ENCODE assay signal across 8 cellular contexts in genomic region chr2:179264238-179265081, GRCh38. TPM values are rescaled to one million over a fixed set of nuclear protein-coding genes. Genes with fewer than 3 reads are reported as not detected.
DNase-seq lines count a peak whose midpoint lies in the region; ATAC-seq, FAIRE-seq and TF ChIP-seq lines count a peak whose summit lies in the region.

Gene SESTD1, minus strand, starts transcription at chr2:179264832. Its CDS starts 72,991 bp downstream, at chr2:179191841.

- H3K27me3 ChIP-seq in keratinocyte (ENCODE audit: control insufficient read depth, extremely low read depth, insufficient read depth, low read length) = no peaks in the 10 kb centered on the region

- H3K9ac ChIP-seq in keratinocyte (ENCODE audit: control insufficient read depth, extremely low read depth, insufficient read depth, low read length) = peak within 1 kb of the TSS; percentile 84

- TF ChIP-seq CTCF in NB4 (IDR thresholded peaks at IDR 0.05; ENCODE audit: low read depth, low read length) (no peak), WTC11 (IDR thresholded peaks at IDR 0.05) (no peak), keratinocyte (optimal IDR thresholded peaks at IDR 0.05 in 1 of 3, IDR thresholded peaks at IDR 0.05 in 1 of 3, conservative IDR thresholded peaks at IDR 0.05 in 1 of 3; ENCODE audit: extremely low read depth in 1 of 3, insufficient read depth in 2 of 3, low read length in 3 of 3) (no peak)

- no peak for FAIRE-seq in keratinocyte (lab: Jason Lieb, UNC)
- no peak for FAIRE-seq in RCC 7860 (lab: Jason Lieb, UNC)

- no peak within 1 kb of the TSS for H3K27ac Mint-ChIP-seq in WTC11

- CTCF ChIA-PET in HEK293T (lab: Yijun Ruan, JAX) = no interaction called here
- CTCF ChIA-PET in WTC11 (lab: Charles Lee) = no interaction called here

- dilution Hi-C loops in keratinocyte (cut with MboI; ENCODE audit: extremely low pct_ligation_motif_present, low sequenced_read_pairs) = no loop called here

- H3K4me1 ChIP-seq in keratinocyte (ENCODE audit: control insufficient read depth, extremely low read depth, insufficient read depth, low read length) = peaks cover 35% of the 10 kb centered on the region

- H4K20me1 ChIP-seq in keratinocyte (ENCODE audit: control insufficient read depth, extremely low read depth, insufficient read depth, low read length) = no peaks in the 10 kb centered on the region

- peak; percentile 71 for DNase-seq in HEK293T (ENCODE audit: extremely low spot score)
- peak; percentile 44 for DNase-seq in NB4 (ENCODE audit: low read depth)
- DNase-seq in WTC11 (ENCODE audit: low spot score) = peak; percentile 69
- DNase-seq in caudate nucleus (lab: John Stamatoyannopoulos, UW) = peak in 52 of 61 donors; percentile 10 to 87 (median 52)
- DNase-seq in keratinocyte (ENCODE audit: low read depth, low spot score) = no peak
- peak in 2 of 3 donors; percentile 27 to 48 for DNase-seq in stimulated activated CD4-positive, alpha-beta T cell treated with anti-CD3 and anti-CD28 coated beads, Interleukin-12 subunit alpha, Interleukin-12 subunit beta, amount 100 ng/mL, for 48 hours (ENCODE audit: low read depth in 2 of 3, low spot score in 1 of 3)
- DNase-seq in RCC 7860 (ENCODE audit: low spot score) = no peak

- H2AFZ ChIP-seq in keratinocyte (ENCODE audit: control insufficient read depth, low read length) = peak within 1 kb of the TSS; percentile 50

- peak within 1 kb of the TSS; percentile 52 for H3K4me3 ChIP-seq in NB4 (ENCODE audit: low read depth, low read length)
- H3K4me3 ChIP-seq in keratinocyte (ENCODE audit: control insufficient read depth in 2 of 3, extremely low read depth in 1 of 3, insufficient read depth in 2 of 3, low read depth in 1 of 3, low read length in 3 of 3) = peak within 1 kb of the TSS; percentile 53 to 73 (median 70)

- H3K27me3 Mint-ChIP-seq in WTC11 (ENCODE audit: low read depth) = peaks cover 13% of the 10 kb centered on the region

- ATAC-seq in WTC11 = peak; percentile 77

- POLR2A ChIA-PET in HEK293T (lab: Yijun Ruan, JAX) = no interaction called here
- POLR2A ChIA-PET in WTC11 (lab: Charles Lee) = no interaction called here

- peak within 1 kb of the TSS; percentile 83 for H3K4me3 Mint-ChIP-seq in WTC11

- H3K79me2 ChIP-seq in keratinocyte (ENCODE audit: control insufficient read depth, insufficient read depth, low read length) = peaks cover 38% of the 10 kb centered on the region

- TF ChIP-seq POLR2A in GM15510 (IDR thresholded peaks at IDR 0.05; ENCODE audit: borderline replicate concordance, extremely low read depth, insufficient read length) (peak; percentile 68), NB4 (IDR thresholded peaks at IDR 0.05; ENCODE audit: extremely low read depth, insufficient read length) (peak; percentile 40)

- H3K9me3 Mint-ChIP-seq in WTC11 = 0 out of 2 replicates have a peak, but pooled peaks cover 3% of the 10 kb centered on the region

- H3K4me2 ChIP-seq in keratinocyte (ENCODE audit: control insufficient read depth, extremely low read depth, insufficient read depth, low read depth, low read length) = peak within 1 kb of the TSS; percentile 68

- H3K9me1 ChIP-seq in keratinocyte (ENCODE audit: control insufficient read depth, extremely low read depth, insufficient read depth, low read length) = no peaks in the 10 kb centered on the region

- no peaks in the 10 kb centered on the region for H3K9me3 ChIP-seq in keratinocyte (ENCODE audit: control insufficient read depth, low read depth, low read length)

- H3K36me3 Mint-ChIP-seq in WTC11 = no peaks in the 10 kb centered on the region

- peaks cover 37% of the 10 kb centered on the region for H3K4me1 Mint-ChIP-seq in WTC11

- H3K27ac ChIP-seq in caudate nucleus (ENCODE audit: low read depth, low read length) (peak within 1 kb of the TSS; percentile 77), keratinocyte (ENCODE audit: control insufficient read depth, insufficient read depth, low read length) (peak within 1 kb of the TSS; percentile 72)

- no peaks in the 10 kb centered on the region for H3K36me3 ChIP-seq in keratinocyte (ENCODE audit: control insufficient read depth in 2 of 2, extremely low read depth in 1 of 2, insufficient read depth in 2 of 2, low read length in 2 of 2)

TF ChIP-seq in HEK293T, 16 proteins besides CTCF, POLR2A, EP300 and RAD21:
- TF ChIP-seq FOXM1 (IDR thresholded peaks at IDR 0.05; ENCODE audit: borderline replicate concordance) (no peak), CTBP1 (IDR thresholded peaks at IDR 0.05; ENCODE audit: borderline replicate concordance) (no peak), TARDBP (IDR thresholded peaks at IDR 0.05) (no peak), NFRKB (IDR thresholded peaks at IDR 0.05) (no peak), BHLHE40 (IDR thresholded peaks at IDR 0.05; ENCODE audit: borderline replicate concordance) (no peak)

TF ChIP-seq in WTC11, 78 proteins besides CTCF, POLR2A, EP300 and RAD21:
- no peak for TF ChIP-seq NR1H2 (CRISPR knock-in tag; IDR thresholded peaks at IDR 0.05)
- TF ChIP-seq ZNF423 (CRISPR knock-in tag; IDR thresholded peaks at IDR 0.05) = 0 out of 2 replicates have a peak, but pooled peaks have one; percentile 0
- TF ChIP-seq ZNF121 (CRISPR knock-in tag; IDR thresholded peaks at IDR 0.05) = no peak
- TF ChIP-seq EMX1 (CRISPR knock-in tag; IDR thresholded peaks at IDR 0.05) = no peak
- TF ChIP-seq KAT7 (CRISPR knock-in tag; IDR thresholded peaks at IDR 0.05; ENCODE audit: borderline replicate concordance) = no peak
- TF ChIP-seq SP1 (CRISPR knock-in tag; conservative IDR thresholded peaks at IDR 0.05) = 0 out of 2 replicates have a peak, but pooled peaks have one; percentile 12
- no peak; the same call in 1 of the 2 replicates for TF ChIP-seq MAX (CRISPR knock-in tag; IDR thresholded peaks at IDR 0.05)
- TF ChIP-seq ZNF396 (CRISPR knock-in tag; IDR thresholded peaks at IDR 0.05; ENCODE audit: borderline replicate concordance) = 0 out of 2 replicates have a peak, but pooled peaks have one; percentile 33
- peak; percentile 30; the same call in 1 of the 2 replicates for TF ChIP-seq ETV6 (CRISPR knock-in tag; IDR thresholded peaks at IDR 0.05)
- 0 out of 2 replicates have a peak, but pooled peaks have one; percentile 88 for TF ChIP-seq TP53 (CRISPR knock-in tag; IDR thresholded peaks at IDR 0.05)
TF ChIP-seq in WTC11: peak in this region for 5.

RNA-seq across cellular contexts. Expression of gene SESTD1, which starts in this region (rescaled TPM):
- total RNA-seq in WTC11 (2021) = 37.9 to 59.9 TPM (median 40.6 TPM) in 3 replicates
- polyA plus RNA-seq in keratinocyte = 15.8 to 28.1 TPM (median 22.3 TPM) in 3 replicates
- 26.7 TPM for polyA plus RNA-seq in keratinocyte (2011; ENCODE audit: low read depth)
- polyA plus RNA-seq in keratinocyte (2011; cell fraction: cytosol; rRNA removed) = 11.6 and 17.9 TPM in 2 replicates
- 20.0 and 22.8 TPM in 2 replicates for polyA plus RNA-seq in keratinocyte (2011; cell fraction: nucleus; rRNA removed)
- 17.0 and 17.2 TPM in 2 replicates for polyA plus RNA-seq in keratinocyte (2012; ENCODE audit: low replicate concordance)
- polyA minus RNA-seq in keratinocyte = 9.5 to 45.1 TPM (median 15.4 TPM) in 3 replicates
- 11.7 TPM for polyA minus RNA-seq in keratinocyte (2011; cell fraction: cytosol; rRNA and poly(A)+ RNA removed)
- 15.9 and 29.7 TPM in 2 replicates for polyA minus RNA-seq in keratinocyte (2011; cell fraction: nucleus; rRNA and poly(A)+ RNA removed)

Comparison
In these comparisons a context has a peak if more than half of its experiments do, and no peak if none do; other contexts are left out.
1. DNase-seq: peak in HEK293T (single experiment), NB4 (single experiment), WTC11 (single experiment), caudate nucleus (52 of 61) and stimulated activated CD4-positive, alpha-beta T cell treated with anti-CD3 and anti-CD28 coated beads, Interleukin-12 subunit alpha, Interleukin-12 subunit beta, amount 100 ng/mL, for 48 hours (2 of 3); none in keratinocyte (single experiment) and RCC 7860 (single experiment).